8 cellular contexts compared by ENCODE assay signal in genomic region chr10:73358331-73359279, GRCh38. TPM values are rescaled to one million over a fixed set of nuclear protein-coding genes. Genes with fewer than 3 reads are reported as not detected.
A peak's percentile ranks its signal among the peaks of the same experiment; 100 is the strongest.
DNase-seq lines count a peak whose midpoint lies in the region; ATAC-seq and TF ChIP-seq lines count a peak whose summit lies in the region.

TSS of gene CFAP70 (minus strand) at chr10:73358864. CDS start at chr10:73354796, 4,068 bp downstream.

- peak; percentile 86 for ATAC-seq in HG02571 (IDR thresholded peaks at IDR 0.05; ENCODE audit: unreplicated experiment)
- peak; percentile 97 to 98 for ATAC-seq in activated naive CD4-positive, alpha-beta T cell treated with anti-CD3 and anti-CD28 coated beads, Interleukin-2, amount 50 U/mL, for 72 hours

- H3K9me3 ChIP-seq in SK-N-SH (no peaks in the 10 kb centered on the region), suprapubic skin (no peaks in the 10 kb centered on the region)

- H3K4me3 Mint-ChIP-seq in glutamatergic neuron (ENCODE audit: unreplicated experiment): peak within 1 kb of the TSS; percentile 92

- peak within 1 kb of the TSS; percentile 96 for H2AFZ ChIP-seq in SK-N-SH (ENCODE audit: low read depth)

- H3K9ac ChIP-seq in SK-N-SH: peak within 1 kb of the TSS; percentile 87

- 2% methylated on average over 37 of the region's 45 CpGs for WGBS in SK-N-SH (ENCODE audit: low lambda C conversion rate)
- WGBS in suprapubic skin: under 1% methylated on average over 45 of the region's 45 CpGs

- DNase-seq in GM06990 (ENCODE audit: extremely low read depth, insufficient read length) (peak; percentile 94), NCI-H1048 (lab: John Stamatoyannopoulos, UW) (peak; percentile 72), SK-N-SH (peak; percentile 94), glutamatergic neuron (peak; percentile 94), occipital lobe (lab: John Stamatoyannopoulos, UW) (peak; percentile 86), suprapubic skin (ENCODE audit: low spot score in 2 of 2) (peak; percentile 92 to 93)
- DNase-seq in activated naive CD4-positive, alpha-beta T cell treated with anti-CD3 and anti-CD28 coated beads, Interleukin-2, amount 50 U/mL, for 72 hours (ENCODE audit: low spot score in 2 of 2): peak; percentile 91 to 93

- peaks cover 3% of the 10 kb centered on the region for H3K27me3 Mint-ChIP-seq in glutamatergic neuron (ENCODE audit: unreplicated experiment)

- no peaks in the 10 kb centered on the region for H3K79me2 ChIP-seq in SK-N-SH (ENCODE audit: insufficient read depth)

- H3K27me3 ChIP-seq in GM06990 (replicated peaks; ENCODE audit: control insufficient read depth, insufficient read depth, low read length): no peaks in the 10 kb centered on the region
- H3K27me3 ChIP-seq in SK-N-SH (ENCODE audit: insufficient read depth): no peaks in the 10 kb centered on the region
- H3K27me3 ChIP-seq in suprapubic skin: no peaks in the 10 kb centered on the region

- peaks cover 10% of the 10 kb centered on the region for H3F3A ChIP-seq in SK-N-SH (replicated peaks; ENCODE audit: insufficient read depth)

- H3K4me1 ChIP-seq in SK-N-SH (ENCODE audit: control insufficient read depth in 1 of 2, insufficient read depth in 2 of 2, low read depth in 1 of 2, low read length in 1 of 2) (peaks cover 0 to 5% of the 10 kb centered on the region in 2 experiments; a peak in 2 of 4 replicates), suprapubic skin (peaks cover 17% of the 10 kb centered on the region)

- H3K9me3 Mint-ChIP-seq in activated naive CD4-positive, alpha-beta T cell treated with anti-CD3 and anti-CD28 coated beads, Interleukin-2, amount 50 U/mL, for 72 hours: no peaks in the 10 kb centered on the region
- H3K9me3 Mint-ChIP-seq in glutamatergic neuron (ENCODE audit: unreplicated experiment): no peaks in the 10 kb centered on the region

- no peaks in the 10 kb centered on the region for H3K4me1 Mint-ChIP-seq in glutamatergic neuron (ENCODE audit: low read depth, unreplicated experiment)

- peak within 1 kb of the TSS; percentile 66 for H3K4me3 ChIP-seq in GM06990 (replicated peaks; ENCODE audit: low read depth, low read length)
- H3K4me3 ChIP-seq in SK-N-SH (ENCODE audit: low read depth in 2 of 2, low read length in 1 of 2): peak within 1 kb of the TSS; percentile 77 to 95
- H3K4me3 ChIP-seq in suprapubic skin: peak within 1 kb of the TSS; percentile 93

- TF ChIP-seq POLR2A in suprapubic skin (IDR thresholded peaks at IDR 0.05): no peak

- H3K4me2 ChIP-seq in SK-N-SH: peak within 1 kb of the TSS; percentile 91

- H3K27ac ChIP-seq in SK-N-SH (ENCODE audit: low read depth in 2 of 2, low read length in 1 of 2): peak within 1 kb of the TSS; percentile 55 to 58; a peak in 3 of 4 replicates
- peak within 1 kb of the TSS; percentile 79 for H3K27ac ChIP-seq in suprapubic skin

- H3K36me3 ChIP-seq in GM06990 (ENCODE audit: control insufficient read depth, insufficient read depth, low read length) (no peaks in the 10 kb centered on the region), SK-N-SH (replicated peaks in 1 of 2; ENCODE audit: control insufficient read depth in 1 of 2, insufficient read depth in 2 of 2, low read length in 1 of 2) (peaks cover 0 to 13% of the 10 kb centered on the region in 2 experiments), suprapubic skin (no peaks in the 10 kb centered on the region)

- no peaks in the 10 kb centered on the region for H4K20me1 ChIP-seq in SK-N-SH (ENCODE audit: insufficient read depth)

- TF ChIP-seq CTCF in GM06990 (IDR thresholded peaks at IDR 0.05; ENCODE audit: insufficient read depth, low read length, poor library complexity, severe bottlenecking) (no peak), SK-N-SH (IDR thresholded peaks at IDR 0.05) (no peak), glutamatergic neuron (IDR thresholded peaks at IDR 0.05; ENCODE audit: partially characterized antibody, unreplicated experiment) (no peak), suprapubic skin (IDR thresholded peaks at IDR 0.05) (no peak)

- TF ChIP-seq RAD21 in SK-N-SH (IDR thresholded peaks at IDR 0.05; ENCODE audit: low read length): no peak

- TF ChIP-seq EP300 in SK-N-SH (IDR thresholded peaks at IDR 0.05; ENCODE audit: borderline replicate concordance in 1 of 2, low read depth in 1 of 2, low read length in 1 of 2) (no peak), suprapubic skin (IDR thresholded peaks at IDR 0.05) (no peak)

- H3K36me3 Mint-ChIP-seq in activated naive CD4-positive, alpha-beta T cell treated with anti-CD3 and anti-CD28 coated beads, Interleukin-2, amount 50 U/mL, for 72 hours: peaks cover 0 to 5% of the 10 kb centered on the region in 2 donors
- H3K36me3 Mint-ChIP-seq in glutamatergic neuron (ENCODE audit: unreplicated experiment): no peaks in the 10 kb centered on the region

- CTCF ChIA-PET in SK-N-SH (lab: Yijun Ruan, JAX): interaction anchor here (0.6 to 0.8 kb wide), 3 partner anchors 12 to 684 kb away, joined by 3 to 4 read pairs (median 3); no protein-coding TSS in a partner anchor

- peak within 1 kb of the TSS; percentile 94 to 99 for H3K27ac Mint-ChIP-seq in activated naive CD4-positive, alpha-beta T cell treated with anti-CD3 and anti-CD28 coated beads, Interleukin-2, amount 50 U/mL, for 72 hours
- H3K27ac Mint-ChIP-seq in glutamatergic neuron (ENCODE audit: unreplicated experiment): peak within 1 kb of the TSS; percentile 69

- POLR2A ChIA-PET in SK-N-SH (lab: Yijun Ruan, JAX): interaction anchor here (0.5 to 1.2 kb wide), 4 partner anchors 12 to 112 kb away, joined by 3 to 4 read pairs (median 4); partner anchors contain the start of gene DNAJC9

- no peaks in the 10 kb centered on the region for H3K9me2 ChIP-seq in SK-N-SH

TF ChIP-seq in SK-N-SH, 30 proteins besides CTCF, POLR2A, EP300 and RAD21 (continues in another document):
- TF ChIP-seq ELF1 (IDR thresholded peaks at IDR 0.05) (no peak), SMC3 (IDR thresholded peaks at IDR 0.05; ENCODE audit: low read depth, low read length) (no peak), TAF1 (IDR thresholded peaks at IDR 0.05; ENCODE audit: borderline replicate concordance, low read depth, low read length) (peak; percentile 78), FOXJ3 (CRISPR knock-in tag; IDR thresholded peaks at IDR 0.05) (no peak), ZBTB33 (IDR thresholded peaks at IDR 0.05; ENCODE audit: borderline replicate concordance, low read depth) (peak; percentile 99), PBX3 (IDR thresholded peaks at IDR 0.05) (no peak), REST (IDR thresholded peaks at IDR 0.05; ENCODE audit: low read depth, low read length) (no peak), CHD2 (IDR thresholded peaks at IDR 0.05; ENCODE audit: low read length, partially characterized antibody) (peak; percentile 100)

RNA-seq across cellular contexts. Expression of gene CFAP70, which starts in this region (rescaled TPM):
- polyA plus RNA-seq in SK-N-SH (2012; rRNA removed): 0.74 and 1.9 TPM in 2 replicates
- 0.28 and 0.29 TPM in 2 replicates for polyA plus RNA-seq in SK-N-SH (2012; cell fraction: cytosol; rRNA removed)
- polyA plus RNA-seq in SK-N-SH (2012; cell fraction: nucleus; rRNA removed): 5.3 and 9.2 TPM in 2 replicates
- total RNA-seq in activated naive CD4-positive, alpha-beta T cell treated with anti-CD3 and anti-CD28 coated beads, Interleukin-2, amount 50 U/mL, for 72 hours: 1 to 10 TPM in 1 of 2 donors, under 1 TPM in 1; 0.36 to 1.2 TPM
- total RNA-seq in glutamatergic neuron (ENCODE audit: unreplicated experiment) (1.3 TPM), occipital lobe (0.62 TPM), suprapubic skin (10 to 100 TPM in 1 of 4 donors, 1 to 10 TPM in 3; 2.6 to 12.9 (median 4.3) TPM)

Comparison
In these comparisons a context has a peak if more than half of its experiments do, and no peak if none do; other contexts are left out.
1. Peak in every context shown above with its lines: DNase-seq, ATAC-seq, H3K4me3 ChIP-seq and H3K27ac ChIP-seq.
2. Peak in DNase-seq in occipital lobe; RNA of the gene not detected or under 1 TPM.